In the genomic region with DNA sequence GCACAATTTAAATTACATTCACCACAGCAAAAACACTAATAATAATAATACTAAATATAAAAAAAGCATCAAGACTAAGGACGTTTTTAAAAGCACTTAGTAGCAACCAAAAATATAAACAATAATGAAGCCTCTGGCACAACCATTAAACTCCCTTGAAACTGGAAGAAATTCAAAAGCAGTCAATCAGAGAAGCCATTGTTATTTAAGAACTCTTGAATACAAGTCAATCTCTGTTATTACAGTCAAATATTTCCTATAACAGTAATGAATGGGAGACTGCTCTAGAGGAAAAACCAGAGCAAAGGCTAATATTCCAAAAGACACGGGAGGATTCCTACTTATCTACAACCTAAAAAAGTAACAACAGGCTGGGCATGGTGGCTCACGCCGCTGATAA, we compare ENCODE assay signal across 18 cellular contexts.
DNase-seq lines count a peak whose midpoint lies in the region; ATAC-seq and TF ChIP-seq lines count a peak whose summit lies in the region.
"Had no signal": no experiment of that assay in that cellular context is flagged by ENCODE, and none has a peak within 500 bp of the region (broad histone marks: within the 10 kb centered on the region; RNA-seq: fewer than 3 reads in every experiment).

No MANE protein-coding gene starts in this region.

- ATAC-seq in memory B cell (ENCODE audit: low read depth): no peak
- ATAC-seq: CD8-positive, alpha-beta T cell had no signal

- H3K36me3 Mint-ChIP-seq in chondrocyte (ENCODE audit: low read depth) (peaks cover 3% of the 10 kb centered on the region), memory B cell (peaks cover 17% of the 10 kb centered on the region)

- peak overlapping the region; percentile 15 for H3K27ac Mint-ChIP-seq in chondrocyte (ENCODE audit: unreplicated experiment)
- H3K27ac Mint-ChIP-seq in memory B cell: peak overlapping the region; percentile 31

- H3K4me1 Mint-ChIP-seq in chondrocyte (ENCODE audit: low read depth): peaks cover 4% of the 10 kb centered on the region
- H3K4me1 Mint-ChIP-seq in memory B cell: peaks cover 22% of the 10 kb centered on the region

- H3K4me3 Mint-ChIP-seq in chondrocyte (ENCODE audit: unreplicated experiment): no peak overlapping the region
- no peak overlapping the region for H3K4me3 Mint-ChIP-seq in memory B cell
- H3K4me3 Mint-ChIP-seq: CD8-positive, alpha-beta T cell; H9 had no signal

- no peak for TF ChIP-seq CTCF in chondrocyte (IDR thresholded peaks at IDR 0.05)

- H3K9me3 Mint-ChIP-seq in chondrocyte (ENCODE audit: low read depth) (peaks cover 5% of the 10 kb centered on the region), memory B cell (peaks cover 2% of the 10 kb centered on the region)

- H3K27me3 Mint-ChIP-seq in chondrocyte (ENCODE audit: low read depth) (no peaks in the 10 kb centered on the region), memory B cell (no peaks in the 10 kb centered on the region)

- DNase-seq in COLO829 (ENCODE audit: low spot score) (peak; percentile 94), NCI-H2227 treated with DMSO at 0.1 percent for 48 hours (lab: John Stamatoyannopoulos, UW) (peak; percentile 10), chondrocyte (ENCODE audit: low spot score) (no peak), memory B cell (ENCODE audit: low spot score in 2 of 2) (no peak), OCI-M1 (lab: John Stamatoyannopoulos, UW) (no peak), NCI-H82 (lab: John Stamatoyannopoulos, UW) (no peak), NCI-H2196 treated with DMSO at 0.1 percent for 48 hours (lab: John Stamatoyannopoulos, UW; ENCODE audit: unreplicated experiment) (no peak)
- DNase-seq in stimulated activated CD4-positive, alpha-beta T cell treated with anti-CD3 and anti-CD28 coated beads, Interleukin-4, amount 100 ng/mL, for 1 hour: no peak
- DNase-seq: CD8-positive, alpha-beta T cell; DMS79 treated with DMSO at 0.1 percent for 48 hours; H9; IMR-90; NCI-H1436; NCI-H2029; NCI-H2171 treated with DMSO at 0.1 percent for 48 hours; NCI-H510A; NCI-H748 treated with DMSO at 0.1 percent for 48 hours; SIG-M5 had no signal

Comparison
In these comparisons a context has a peak if more than half of its experiments do, and no peak if none do; other contexts are left out.
1. DNase-seq: peak in COLO829 (single experiment) and NCI-H2227 treated with DMSO at 0.1 percent for 48 hours (single experiment); none in chondrocyte (single experiment), memory B cell (0 of 2), OCI-M1 (single experiment), stimulated activated CD4-positive, alpha-beta T cell treated with anti-CD3 and anti-CD28 coated beads, Interleukin-4, amount 100 ng/mL, for 1 hour (single experiment), NCI-H82 (single experiment) and NCI-H2196 treated with DMSO at 0.1 percent for 48 hours (single experiment).